In the genomic region with DNA sequence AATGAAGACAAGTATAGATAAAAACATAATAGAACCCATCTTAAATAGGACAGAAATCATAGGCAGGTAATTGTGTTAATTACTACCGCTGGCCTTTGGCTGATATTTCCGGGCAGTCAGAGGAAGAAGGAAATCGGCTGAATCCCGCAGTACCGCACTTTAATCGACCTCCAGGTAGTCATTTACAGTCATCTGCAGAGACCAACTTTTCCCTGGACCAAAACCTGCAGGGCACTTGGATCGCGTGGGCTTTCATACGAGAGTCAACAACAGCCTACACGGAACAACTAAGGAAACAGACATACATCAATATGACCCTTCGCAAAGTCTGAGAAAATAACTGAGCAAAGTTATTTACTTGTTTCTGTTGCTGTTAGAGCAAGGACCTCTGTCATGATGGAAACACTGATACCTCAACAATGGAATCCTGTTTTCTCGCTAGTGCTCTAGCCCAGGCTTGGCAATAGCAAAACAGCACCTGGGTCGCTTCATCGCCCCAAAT, we compare ENCODE assay signal across 8 cellular contexts. TPM values are rescaled to one million over a fixed set of nuclear protein-coding genes. Genes with fewer than 3 reads are reported as not detected.
DNase-seq lines count a peak whose midpoint lies in the region; ATAC-seq, FAIRE-seq and TF ChIP-seq lines count a peak whose summit lies in the region.

No MANE protein-coding gene starts in this region.

- H3K27ac ChIP-seq in GM23248: peak overlapping the region; percentile 24
- H3K27ac ChIP-seq in WERI-Rb-1: peak overlapping the region; percentile 75
- peak overlapping the region; percentile 50 for H3K27ac ChIP-seq in trophoblast cell (ENCODE audit: low read depth, low read length)

- no peak overlapping the region for H3K18ac ChIP-seq in trophoblast cell (ENCODE audit: low read length)

- H2AFZ ChIP-seq in GM23248 (peak overlapping the region; percentile 95), trophoblast cell (ENCODE audit: insufficient read depth, low read length, poor library complexity) (peak overlapping the region; percentile 67)

- no peak for FAIRE-seq in HTR-8/SVneo (lab: Jason Lieb, UNC)

- peak overlapping the region; percentile 87 for H3K4me3 ChIP-seq in GM23248
- H3K4me3 ChIP-seq in WERI-Rb-1 (ENCODE audit: low read depth, low read length): peak overlapping the region; percentile 88
- H3K4me3 ChIP-seq in fibroblast of the aortic adventitia (ENCODE audit: low read depth, low read length): peak overlapping the region; percentile 100
- peak overlapping the region; percentile 79 for H3K4me3 ChIP-seq in trophoblast cell (ENCODE audit: low read depth, low read length)

- no peak overlapping the region for H4K91ac ChIP-seq in trophoblast cell (ENCODE audit: low read depth, low read length)

- no peaks in the 10 kb centered on the region for H3K9me2 ChIP-seq in GM23248 (ENCODE audit: insufficient read depth)

- H3K27me3 ChIP-seq in GM23248 (replicated peaks; ENCODE audit: insufficient read depth) (no peaks in the 10 kb centered on the region), WERI-Rb-1 (ENCODE audit: insufficient read depth, low read depth, severe bottlenecking) (no peaks in the 10 kb centered on the region), trophoblast cell (ENCODE audit: insufficient read depth, low read length) (no peaks in the 10 kb centered on the region)

- DNase-seq in Ammon's horn (ENCODE audit: low spot score): peak; percentile 49
- no peak for DNase-seq in GM23248
- peak; percentile 10 for DNase-seq in WERI-Rb-1
- no peak for DNase-seq in fibroblast of the aortic adventitia (ENCODE audit: low read depth)
- DNase-seq in trophoblast cell: no peak
- DNase-seq in HTR-8/SVneo (ENCODE audit: insufficient read length, low spot score): no peak
- no peak for DNase-seq in T-helper 9 cell

- H3K4me2 ChIP-seq in GM23248 (ENCODE audit: unreplicated experiment) (peak overlapping the region; percentile 90), trophoblast cell (ENCODE audit: low read length) (peak overlapping the region; percentile 87)

- 1% methylated on average over 14 of the region's 14 CpGs for WGBS in GM23248 (ENCODE audit: low coverage in 1 of 2, low lambda C conversion rate in 2 of 2, missing lambda C conversion rate in 2 of 2), 2 experiments
- WGBS in trophoblast cell (ENCODE audit: extremely low coverage, insufficient coverage, insufficient read length): no CpG with 5 or more reads among the region's 14 CpGs

- no peak for ATAC-seq in GM21381 (IDR thresholded peaks at IDR 0.05; ENCODE audit: unreplicated experiment)

- no peak overlapping the region for H4K12ac ChIP-seq in trophoblast cell (ENCODE audit: low read depth, low read length)

- no peak overlapping the region for H2AK5ac ChIP-seq in trophoblast cell (ENCODE audit: low read length)

- H4K20me1 ChIP-seq in GM23248 (ENCODE audit: insufficient read depth): no peaks in the 10 kb centered on the region

- H3K23ac ChIP-seq in trophoblast cell (ENCODE audit: low read length): no peak overlapping the region

- H3K36me3 ChIP-seq in GM23248 (ENCODE audit: low read depth) (peaks cover 22% of the 10 kb centered on the region), WERI-Rb-1 (peaks cover 31% of the 10 kb centered on the region), trophoblast cell (ENCODE audit: control insufficient read depth in 1 of 2, insufficient read depth in 2 of 2, low read length in 2 of 2) (peaks cover 2 to 3% of the 10 kb centered on the region in 2 experiments)

- no peak overlapping the region for H2BK5ac ChIP-seq in trophoblast cell (ENCODE audit: low read depth, low read length, poor library complexity)

- H3K4me1 ChIP-seq in GM23248 (ENCODE audit: insufficient read depth) (peaks cover 15% of the 10 kb centered on the region; the same call in 1 of the 2 replicates), trophoblast cell (ENCODE audit: control insufficient read depth in 1 of 2, insufficient read depth in 2 of 2, low read length in 2 of 2) (no peaks in the 10 kb centered on the region)

- no peaks in the 10 kb centered on the region for H3F3A ChIP-seq in GM23248 (ENCODE audit: insufficient read depth)

- H3K9me3 ChIP-seq in GM23248 (ENCODE audit: low read depth): no peaks in the 10 kb centered on the region
- no peaks in the 10 kb centered on the region for H3K9me3 ChIP-seq in WERI-Rb-1 (ENCODE audit: severe bottlenecking)
- no peaks in the 10 kb centered on the region for H3K9me3 ChIP-seq in trophoblast cell (ENCODE audit: insufficient read depth, low read depth, low read length)

- no peak overlapping the region for H3K4ac ChIP-seq in trophoblast cell (ENCODE audit: low read depth, low read length)

- H3K79me2 ChIP-seq in GM23248 (ENCODE audit: insufficient read depth) (peaks cover 38% of the 10 kb centered on the region), trophoblast cell (ENCODE audit: control insufficient read depth, insufficient read depth, low read length, poor library complexity) (peaks cover 6% of the 10 kb centered on the region)

- H3K14ac ChIP-seq in trophoblast cell (ENCODE audit: low read length): no peak overlapping the region

- peak overlapping the region; percentile 71 for H3K9ac ChIP-seq in GM23248
- H3K9ac ChIP-seq in trophoblast cell (ENCODE audit: low read length): peak overlapping the region; percentile 60

- in situ Hi-C loops in GM23248 (cut with MboI): no loop called here

- TF ChIP-seq CTCF in WERI-Rb-1 (IDR thresholded peaks at IDR 0.05; ENCODE audit: low read depth, low read length) (no peak), fibroblast of the aortic adventitia (IDR thresholded peaks at IDR 0.05; ENCODE audit: insufficient read depth, low read length) (no peak)

- peak overlapping the region; percentile 28 for H4K8ac ChIP-seq in trophoblast cell (ENCODE audit: low read depth, low read length)

- H2BK12ac ChIP-seq in trophoblast cell (ENCODE audit: low read length): no peak overlapping the region

- peaks cover 9% of the 10 kb centered on the region for H3K79me1 ChIP-seq in trophoblast cell (ENCODE audit: low read length)

- no peak overlapping the region for H2BK120ac ChIP-seq in trophoblast cell (ENCODE audit: insufficient read depth, low read length, poor library complexity)

RNA-seq across cellular contexts. Expression of gene KBTBD3, which starts 0.7 kb away (rescaled TPM):
- 1.3 and 3.6 TPM in 2 replicates for total RNA-seq in GM23248 (2014; rRNA removed; shearing (Covaris generic))
- polyA plus RNA-seq in GM23248 (2016; fragmentation: Nextera tagmentation; extraction: Ambion mirVana): 6.6 and 7.7 TPM in 2 replicates
- total RNA-seq in fibroblast of the aortic adventitia (ENCODE audit: low replicate concordance): 1.8 and 4.3 TPM in 2 replicates
- 2.0 and 2.8 TPM in 2 replicates for polyA plus RNA-seq in trophoblast cell (2013)

RNA-seq across cellular contexts. Expression of gene AASDHPPT, which starts 1.0 kb away (rescaled TPM):
- total RNA-seq in GM23248 (2014; rRNA removed; shearing (Covaris generic)): 45.9 and 70.1 TPM in 2 replicates
- 48.7 and 49.5 TPM in 2 replicates for polyA plus RNA-seq in GM23248 (2016; fragmentation: Nextera tagmentation; extraction: Ambion mirVana)
- total RNA-seq in fibroblast of the aortic adventitia (ENCODE audit: low replicate concordance): 30.7 and 52.3 TPM in 2 replicates
- 17.3 and 19.2 TPM in 2 replicates for polyA plus RNA-seq in trophoblast cell (2013)

RNA-seq across cellular contexts. Expression of gene MSANTD4, which starts 54.4 kb away (rescaled TPM):
- total RNA-seq in GM23248 (2014; rRNA removed; shearing (Covaris generic)): 22.6 TPM in 2 replicates
- polyA plus RNA-seq in GM23248 (2016; fragmentation: Nextera tagmentation; extraction: Ambion mirVana): 9.1 and 9.8 TPM in 2 replicates
- 35.7 and 36.5 TPM in 2 replicates for total RNA-seq in fibroblast of the aortic adventitia (ENCODE audit: low replicate concordance)
- polyA plus RNA-seq in trophoblast cell (2013): 6.4 and 7.1 TPM in 2 replicates

Comparison
In these comparisons a context has a peak if more than half of its experiments do, and no peak if none do; other contexts are left out.
1. DNase-seq: peak in Ammon's horn (single experiment) and WERI-Rb-1 (single experiment); none in GM23248 (single experiment), fibroblast of the aortic adventitia (single experiment), trophoblast cell (0 of 2), HTR-8/SVneo (single experiment) and T-helper 9 cell (single experiment).
2. H3K27ac ChIP-seq: peak in every context shown above with its lines; median percentile 75 in WERI-Rb-1; 50 in trophoblast cell; 24 in GM23248.
3. Peak in every context shown above with its lines, with median percentiles within 50 percentile points of each other: H3K4me3 ChIP-seq.